ENCODE assay signal across 29 cellular contexts in the genomic region with DNA sequence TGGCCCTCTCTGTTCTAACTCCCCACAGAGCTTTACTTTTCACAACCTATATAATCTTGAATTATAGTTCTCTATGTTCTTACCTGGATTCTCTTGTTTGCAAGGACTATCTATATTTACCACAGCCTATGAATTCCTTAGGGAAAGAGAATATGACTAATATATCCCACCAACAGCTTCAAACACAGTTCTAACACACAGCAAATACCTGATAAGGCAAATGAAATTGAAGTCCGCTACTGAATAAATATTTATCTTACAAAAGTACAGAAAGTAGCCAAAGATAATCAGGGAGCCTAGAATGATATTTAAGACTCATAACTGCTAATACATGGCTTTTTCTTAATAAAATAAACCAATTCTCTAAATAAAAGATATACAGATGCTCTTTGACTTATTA.
"Had no signal": no experiment of that assay in that cellular context is flagged by ENCODE, and none has a peak within 500 bp of the region (broad histone marks: within the 10 kb centered on the region; RNA-seq: fewer than 3 reads in every experiment).

No MANE protein-coding gene starts in this region.

- H3K27ac ChIP-seq: colonic mucosa, coronary artery, dorsolateral prefrontal cortex, epithelial cell of prostate, esophagus muscularis mucosa, esophagus squamous epithelium, foreskin keratinocyte, gastrocnemius medialis, gastroesophageal sphincter, heart left ventricle, heart right ventricle had no signal

- H3K4me1 ChIP-seq: colonic mucosa, esophagus muscularis mucosa, esophagus squamous epithelium, foreskin keratinocyte, gastrocnemius medialis, gastroesophageal sphincter, heart left ventricle, heart right ventricle had no signal

- FAIRE-seq: colon, endometrium, endothelial cell of umbilical vein, frontal cortex had no signal

- H3K4me3 Mint-ChIP-seq: dendritic cell treated with granulocyte-macrophage colony-stimulating factor and Interleukin-4, amounts not matched to agents 40 ng/mL and 50 ng/mL, for 4 days; effector memory CD8-positive, alpha-beta T cell; endodermal cell had no signal

- H3K4me3 ChIP-seq: colonic mucosa, coronary artery, dorsolateral prefrontal cortex, esophagus muscularis mucosa, esophagus squamous epithelium, gastrocnemius medialis, gastroesophageal sphincter, heart left ventricle, heart right ventricle had no signal

- H3K9me3 Mint-ChIP-seq: dendritic cell treated with granulocyte-macrophage colony-stimulating factor and Interleukin-4, amounts not matched to agents 40 ng/mL and 50 ng/mL, for 4 days; effector memory CD8-positive, alpha-beta T cell; endodermal cell had no signal

- H3K27me3 ChIP-seq: colonic mucosa, dorsolateral prefrontal cortex, esophagus muscularis mucosa, esophagus squamous epithelium, foreskin keratinocyte, gastrocnemius medialis, gastroesophageal sphincter, heart left ventricle, heart right ventricle had no signal

- H3K9me3 ChIP-seq: colonic mucosa, esophagus squamous epithelium, gastrocnemius medialis, gastroesophageal sphincter, heart left ventricle had no signal

- H3K27ac Mint-ChIP-seq: dendritic cell treated with granulocyte-macrophage colony-stimulating factor and Interleukin-4, amounts not matched to agents 40 ng/mL and 50 ng/mL, for 4 days; effector memory CD8-positive, alpha-beta T cell; endodermal cell had no signal

- DNase-seq: colonic mucosa; cortex of kidney; dermis blood vessel endothelial cell; dorsolateral prefrontal cortex; effector CD4-positive, alpha-beta T cell; effector CD8-positive, alpha-beta T cell; effector memory CD4-positive, alpha-beta T cell; effector memory CD8-positive, alpha-beta T cell; endodermal cell; erythroblast; esophagus squamous epithelium; foreskin fibroblast; foreskin keratinocyte; foreskin melanocyte; gastrocnemius medialis; glutamatergic neuron; head of caudate nucleus; heart left ventricle; heart right ventricle had no signal

- H3K36me3 ChIP-seq: colonic mucosa, esophagus muscularis mucosa, esophagus squamous epithelium, gastrocnemius medialis, gastroesophageal sphincter, heart left ventricle, heart right ventricle had no signal

- H3K4me1 Mint-ChIP-seq: endodermal cell had no signal

- ATAC-seq: effector memory CD8-positive, alpha-beta T cell; esophagus mucosa; foreskin keratinocyte; gastrocnemius medialis; gastroesophageal sphincter; heart left ventricle; heart right ventricle had no signal

- H3K27me3 Mint-ChIP-seq: dendritic cell treated with granulocyte-macrophage colony-stimulating factor and Interleukin-4, amounts not matched to agents 40 ng/mL and 50 ng/mL, for 4 days; effector memory CD8-positive, alpha-beta T cell had no signal
